In genomic region chr1:9344426-9345200, GRCh38 we compare ENCODE assay signal across 2 cellular contexts.
TF ChIP-seq lines count a peak whose summit lies in the region.

No MANE protein-coding gene starts in this region.

TF ChIP-seq in IMR-90, 13 proteins besides CTCF, POLR2A, EP300 and RAD21:
- TF ChIP-seq FOS (IDR thresholded peaks at IDR 0.05; ENCODE audit: low read depth, low read length) (no peak), USF2 (IDR thresholded peaks at IDR 0.05; ENCODE audit: low read depth, low read length) (no peak)

TF ChIP-seq in H1, 55 proteins besides CTCF, POLR2A, EP300 and RAD21:
- no peak for TF ChIP-seq SIN3A (conservative IDR thresholded peaks at IDR 0.05 in 1 of 2, IDR thresholded peaks at IDR 0.05 in 1 of 2; ENCODE audit: low read depth in 1 of 2, low read length in 2 of 2)
- TF ChIP-seq RXRA (IDR thresholded peaks at IDR 0.05; ENCODE audit: insufficient read depth, low read depth, low read length): no peak
- no peak for TF ChIP-seq HDAC2 (IDR thresholded peaks at IDR 0.05; ENCODE audit: borderline replicate concordance in 1 of 2, low read depth in 2 of 2, low read length in 2 of 2)
- TF ChIP-seq CTBP2 (IDR thresholded peaks at IDR 0.05; ENCODE audit: borderline replicate concordance, insufficient read depth, insufficient read length, low read length): no peak
- no peak for TF ChIP-seq SIX5 (IDR thresholded peaks at IDR 0.05; ENCODE audit: low read depth, low read length)
- TF ChIP-seq HDAC6 (IDR thresholded peaks at IDR 0.05; ENCODE audit: low read depth, low read length): no peak
- no peak for TF ChIP-seq ASH2L (IDR thresholded peaks at IDR 0.05; ENCODE audit: low read length)
- TF ChIP-seq TEAD4 (IDR thresholded peaks at IDR 0.05; ENCODE audit: low read depth, low read length): no peak
